ENCODE assay signal across 9 cellular contexts in genomic region chr20:5100684-5101347, GRCh38. TPM values are rescaled to one million over a fixed set of nuclear protein-coding genes. Genes with fewer than 3 reads are reported as not detected.
A peak's percentile ranks its signal among the peaks of the same experiment; 100 is the strongest.
DNase-seq lines count a peak whose midpoint lies in the region; ATAC-seq and TF ChIP-seq lines count a peak whose summit lies in the region.
"Had no signal": no experiment of that assay in that cellular context is flagged by ENCODE, and none has a peak within 500 bp of the region (broad histone marks: within the 10 kb centered on the region; RNA-seq: fewer than 3 reads in every experiment).

No MANE protein-coding gene starts in this region.

- no peak overlapping the region for H3K27ac Mint-ChIP-seq in Calu3 (ENCODE audit: unreplicated experiment)
- H3K27ac Mint-ChIP-seq in activated CD4-positive, alpha-beta memory T cell treated with anti-CD3 and anti-CD28 coated beads for 36 hours: peak overlapping the region; percentile 30
- peak overlapping the region; percentile 78 for H3K27ac Mint-ChIP-seq in memory B cell
- H3K27ac Mint-ChIP-seq: activated naive CD4-positive, alpha-beta T cell treated with anti-CD3 and anti-CD28 coated beads, Interleukin-2, amount 50 U/mL, for 24 hours had no signal

- H3K4me3 Mint-ChIP-seq in Calu3 (ENCODE audit: low read depth, unreplicated experiment) (no peak overlapping the region), memory B cell (no peak overlapping the region)
- no peak overlapping the region for H3K4me3 Mint-ChIP-seq in activated CD4-positive, alpha-beta memory T cell treated with anti-CD3 and anti-CD28 coated beads for 36 hours
- H3K4me3 Mint-ChIP-seq: activated naive CD4-positive, alpha-beta T cell treated with anti-CD3 and anti-CD28 coated beads, Interleukin-2, amount 50 U/mL, for 24 hours had no signal

- no peaks in the 10 kb centered on the region for H3K4me1 Mint-ChIP-seq in Calu3 (ENCODE audit: low read depth, unreplicated experiment)
- H3K4me1 Mint-ChIP-seq in activated CD4-positive, alpha-beta memory T cell treated with anti-CD3 and anti-CD28 coated beads for 36 hours (ENCODE audit: low read depth): peaks cover 4% of the 10 kb centered on the region
- H3K4me1 Mint-ChIP-seq in memory B cell: peaks cover 6% of the 10 kb centered on the region

- CTCF ChIA-PET in Calu3 (lab: Charles Lee): interaction anchor here (0.7 to 1.5 kb wide), 3 partner anchors 44 to 342 kb away, joined by 3 to 6 read pairs (median 3); no protein-coding TSS in a partner anchor
- CTCF ChIA-PET in activated CD4-positive, alpha-beta memory T cell treated with anti-CD3 and anti-CD28 coated beads for 36 hours (lab: Charles Lee): interaction anchor here (0.6 to 7.0 kb wide), 45 partner anchors 9 to 495 kb away, joined by 3 to 132 read pairs (median 4); partner anchors contain the start of genes PCNA and SLC23A2

- H3K27me3 Mint-ChIP-seq in Calu3 (ENCODE audit: unreplicated experiment): no peaks in the 10 kb centered on the region
- no peaks in the 10 kb centered on the region for H3K27me3 Mint-ChIP-seq in activated CD4-positive, alpha-beta memory T cell treated with anti-CD3 and anti-CD28 coated beads for 36 hours
- H3K27me3 Mint-ChIP-seq in memory B cell: no peaks in the 10 kb centered on the region
- H3K27me3 Mint-ChIP-seq: activated naive CD4-positive, alpha-beta T cell treated with anti-CD3 and anti-CD28 coated beads, Interleukin-2, amount 50 U/mL, for 24 hours had no signal

- ATAC-seq in HG02623 (IDR thresholded peaks at IDR 0.05; ENCODE audit: unreplicated experiment): peak; percentile 45
- peak; percentile 76 for ATAC-seq in memory B cell (ENCODE audit: low read depth)
- no peak for ATAC-seq in HG02678 (IDR thresholded peaks at IDR 0.05; ENCODE audit: unreplicated experiment)

- no peaks in the 10 kb centered on the region for H3K9me3 Mint-ChIP-seq in Calu3 (ENCODE audit: low read depth, unreplicated experiment)
- no peaks in the 10 kb centered on the region for H3K9me3 Mint-ChIP-seq in activated CD4-positive, alpha-beta memory T cell treated with anti-CD3 and anti-CD28 coated beads for 36 hours
- no peaks in the 10 kb centered on the region for H3K9me3 Mint-ChIP-seq in memory B cell
- H3K9me3 Mint-ChIP-seq: activated naive CD4-positive, alpha-beta T cell treated with anti-CD3 and anti-CD28 coated beads, Interleukin-2, amount 50 U/mL, for 24 hours had no signal

- POLR2A ChIA-PET in activated CD4-positive, alpha-beta memory T cell treated with anti-CD3 and anti-CD28 coated beads for 36 hours (lab: Charles Lee): interaction anchor here (0.7 to 1.7 kb wide), 2 partner anchors 10 to 26 kb away, joined by 3 to 4 read pairs; no protein-coding TSS in a partner anchor

- H3K36me3 Mint-ChIP-seq in Calu3 (ENCODE audit: insufficient read depth, unreplicated experiment) (peaks cover 5% of the 10 kb centered on the region), memory B cell (peaks cover 30% of the 10 kb centered on the region)
- peaks cover 47% of the 10 kb centered on the region for H3K36me3 Mint-ChIP-seq in activated CD4-positive, alpha-beta memory T cell treated with anti-CD3 and anti-CD28 coated beads for 36 hours

- DNase-seq in Calu3 (peak; percentile 67), NCI-H526 treated with DMSO at 0.1 percent for 48 hours (lab: John Stamatoyannopoulos, UW) (peak; percentile 53), memory B cell (ENCODE audit: low spot score in 2 of 2) (peak; percentile 70 to 76)
- DNase-seq in activated CD4-positive, alpha-beta memory T cell treated with anti-CD3 and anti-CD28 coated beads for 36 hours: peak; percentile 82
- DNase-seq in effector CD4-positive, alpha-beta T cell: peak; percentile 72
- peak; percentile 57 to 58 for DNase-seq in stimulated activated CD8-positive, alpha-beta memory T cell treated with anti-CD3 and anti-CD28 coated beads, Interleukin-2, amount 100 ng/mL, for 1 hour (ENCODE audit: low read depth in 2 of 2)

- TF ChIP-seq CTCF in Calu3 (IDR thresholded peaks at IDR 0.05; ENCODE audit: unreplicated experiment): peak; percentile 71

- intact Hi-C loops in Calu3 (cut with micrococcal nuclease; ENCODE audit: unreplicated experiment): loop anchor here (5.0 to 10.0 kb wide), 2 partner anchors 46 to 494 kb away; no protein-coding TSS in a partner anchor
- intact Hi-C loops in activated CD4-positive, alpha-beta memory T cell treated with anti-CD3 and anti-CD28 coated beads for 36 hours (cut with micrococcal nuclease): loop anchor here (1.0 to 2.0 kb wide), 4 partner anchors 23 to 232 kb away; no protein-coding TSS in a partner anchor

- no TSS peak for BruUV-seq in Calu3 (replicated peaks; lab: Mats Ljungman, UMichigan)

RNA-seq across cellular contexts. Expression of gene TMEM230, which starts 12.1 kb away (rescaled TPM):
- 60.0 and 67.6 TPM in 2 replicates for total RNA-seq in Calu3 (2022)
- total RNA-seq in activated CD4-positive, alpha-beta memory T cell treated with anti-CD3 and anti-CD28 coated beads for 36 hours: 10 to 100 TPM; 75.5 to 77.1 TPM

RNA-seq across cellular contexts. Expression of gene PCNA, which starts 18.9 kb away (rescaled TPM):
- total RNA-seq in Calu3 (2022): 102 and 116 TPM in 2 replicates
- 100 to 1,000 TPM; 554 to 560 TPM for total RNA-seq in activated CD4-positive, alpha-beta memory T cell treated with anti-CD3 and anti-CD28 coated beads for 36 hours

RNA-seq across cellular contexts. Expression of gene CDS2, which starts 26.0 kb away (rescaled TPM):
- 21.5 and 25.7 TPM in 2 replicates for total RNA-seq in Calu3 (2022)
- 10 to 100 TPM; 46.5 to 47.4 TPM for total RNA-seq in activated CD4-positive, alpha-beta memory T cell treated with anti-CD3 and anti-CD28 coated beads for 36 hours
